In genomic region chr6:166599158-166599557, GRCh38 we compare ENCODE assay signal across 16 cellular contexts. TPM values are rescaled to one million over a fixed set of nuclear protein-coding genes. Genes with fewer than 3 reads are reported as not detected.
DNase-seq lines count a peak whose midpoint lies in the region; ATAC-seq, FAIRE-seq and TF ChIP-seq lines count a peak whose summit lies in the region.
"Had no signal": no experiment of that assay in that cellular context is flagged by ENCODE, and none has a peak within 500 bp of the region (broad histone marks: within the 10 kb centered on the region; RNA-seq: fewer than 3 reads in every experiment).

No MANE protein-coding gene starts in this region.

- H3K9me1 ChIP-seq in keratinocyte (ENCODE audit: control insufficient read depth, extremely low read depth, insufficient read depth, low read length), result no peaks in the 10 kb centered on the region

- no peak overlapping the region for H2AFZ ChIP-seq in keratinocyte (ENCODE audit: control insufficient read depth, low read length)

- TF ChIP-seq CTCF in HFFc6 (IDR thresholded peaks at IDR 0.05) (no peak), ascending aorta (IDR thresholded peaks at IDR 0.05) (no peak), keratinocyte (optimal IDR thresholded peaks at IDR 0.05 in 1 of 3, IDR thresholded peaks at IDR 0.05 in 1 of 3, conservative IDR thresholded peaks at IDR 0.05 in 1 of 3; ENCODE audit: extremely low read depth in 1 of 3, insufficient read depth in 2 of 3, low read length in 3 of 3) (no peak), stomach (IDR thresholded peaks at IDR 0.05) (no peak), GM13976 (IDR thresholded peaks at IDR 0.05; ENCODE audit: borderline replicate concordance, control extremely low read depth, extremely low read depth, insufficient read depth, missing control alignments) (no peak)

- H3K9me3 Mint-ChIP-seq in HFFc6, result peaks cover 13% of the 10 kb centered on the region
- H3K9me3 Mint-ChIP-seq: activated naive CD4-positive, alpha-beta T cell treated with anti-CD3 and anti-CD28 coated beads for 36 hours; H9 had no signal

- no peaks in the 10 kb centered on the region for H3K27me3 Mint-ChIP-seq in HFFc6 (ENCODE audit: insufficient read depth)

- intact Hi-C loops in ascending aorta (cut with DNase I) (loop anchor here (2.0 kb wide), 3 partner anchors 24 to 42 kb away; partner anchors contain the start of gene RPS6KA2), stomach (cut with DNase I; ENCODE audit: low total_unique reads) (no loop called here), left colon (cut with DNase I, micrococcal nuclease) (no loop called here)

- dilution Hi-C loops in keratinocyte (cut with MboI; ENCODE audit: extremely low pct_ligation_motif_present, low sequenced_read_pairs), result no loop called here

- H3K4me3 ChIP-seq in ascending aorta, result no peak overlapping the region
- no peak overlapping the region for H3K4me3 ChIP-seq in keratinocyte (ENCODE audit: control insufficient read depth in 2 of 3, extremely low read depth in 1 of 3, insufficient read depth in 2 of 3, low read depth in 1 of 3, low read length in 3 of 3)
- H3K4me3 ChIP-seq in stomach, result no peak overlapping the region

- FAIRE-seq in keratinocyte (lab: Jason Lieb, UNC), result peak; percentile 5
- FAIRE-seq: GM12892, GM19239 had no signal

- ATAC-seq in left colon, result no peak
- ATAC-seq in HG02981 (IDR thresholded peaks at IDR 0.05; ENCODE audit: unreplicated experiment), result no peak
- no peak for ATAC-seq in GM21367 (IDR thresholded peaks at IDR 0.05; ENCODE audit: unreplicated experiment)

- in situ Hi-C loops in GM13976 (cut with MboI; ENCODE audit: low sequenced_read_pairs, unreplicated experiment), result no loop called here

- H3K36me3 Mint-ChIP-seq in HFFc6 (ENCODE audit: low read depth), result peaks cover 26% of the 10 kb centered on the region

- TF ChIP-seq POLR2A in stomach (IDR thresholded peaks at IDR 0.05), result no peak

- DNase-seq in HFFc6 (no peak), ascending aorta (ENCODE audit: low spot score in 2 of 2) (no peak), keratinocyte (ENCODE audit: low read depth, low spot score) (no peak), stomach (no peak), left colon (no peak), GM13976 (ENCODE audit: low spot score) (no peak)
- DNase-seq: activated naive CD4-positive, alpha-beta T cell treated with anti-CD3 and anti-CD28 coated beads for 36 hours; H9; naive B cell; NCI-H1092; NCI-H510A; SHP77 had no signal

- H3K79me2 ChIP-seq in keratinocyte (ENCODE audit: control insufficient read depth, insufficient read depth, low read length), result peaks cover 2% of the 10 kb centered on the region

- H3K36me3 ChIP-seq in ascending aorta, result no peaks in the 10 kb centered on the region
- H3K36me3 ChIP-seq in keratinocyte (ENCODE audit: control insufficient read depth in 2 of 2, extremely low read depth in 1 of 2, insufficient read depth in 2 of 2, low read length in 2 of 2), result peaks cover 0 to 3% of the 10 kb centered on the region in 2 experiments
- H3K36me3 ChIP-seq in stomach, result no peaks in the 10 kb centered on the region

- WGBS in stomach, 5 donors, result 53 to 82% (median 77%) methylated on average over 3 of the region's 3 CpGs

- H3K9ac ChIP-seq in keratinocyte (ENCODE audit: control insufficient read depth, extremely low read depth, insufficient read depth, low read length), result no peak overlapping the region

- peak overlapping the region; percentile 98 for H3K27ac Mint-ChIP-seq in HFFc6
- H3K27ac Mint-ChIP-seq: activated naive CD4-positive, alpha-beta T cell treated with anti-CD3 and anti-CD28 coated beads for 36 hours; H9; naive B cell had no signal

- H4K20me1 ChIP-seq in keratinocyte (ENCODE audit: control insufficient read depth, extremely low read depth, insufficient read depth, low read length), result peaks cover 4% of the 10 kb centered on the region

- TF ChIP-seq EP300 in stomach (IDR thresholded peaks at IDR 0.05), result no peak

- peaks cover 72% of the 10 kb centered on the region for H3K4me1 Mint-ChIP-seq in HFFc6 (ENCODE audit: low read depth)

- H3K4me2 ChIP-seq in keratinocyte (ENCODE audit: control insufficient read depth, extremely low read depth, insufficient read depth, low read depth, low read length), result no peak overlapping the region

- no peak overlapping the region for H3K4me3 Mint-ChIP-seq in HFFc6
- H3K4me3 Mint-ChIP-seq: activated naive CD4-positive, alpha-beta T cell treated with anti-CD3 and anti-CD28 coated beads for 36 hours; H9; naive B cell had no signal

- H3K9me3 ChIP-seq in ascending aorta (no peaks in the 10 kb centered on the region), keratinocyte (ENCODE audit: control insufficient read depth, low read depth, low read length) (no peaks in the 10 kb centered on the region), stomach (no peaks in the 10 kb centered on the region)

- peak overlapping the region; percentile 45 to 83 for H3K27ac ChIP-seq in ascending aorta
- H3K27ac ChIP-seq in keratinocyte (ENCODE audit: control insufficient read depth, insufficient read depth, low read length), result no peak overlapping the region
- H3K27ac ChIP-seq in stomach, result peak overlapping the region; percentile 27 to 80 (median 76)

- H3K4me1 ChIP-seq in ascending aorta (peaks cover 0 to 10% of the 10 kb centered on the region in 2 donors), keratinocyte (ENCODE audit: control insufficient read depth, extremely low read depth, insufficient read depth, low read length) (no peaks in the 10 kb centered on the region), stomach (peaks cover 13 to 46% (median 25%) of the 10 kb centered on the region in 4 donors)

- H3K27me3 ChIP-seq in ascending aorta (no peaks in the 10 kb centered on the region), keratinocyte (ENCODE audit: control insufficient read depth, extremely low read depth, insufficient read depth, low read length) (peaks cover 3% of the 10 kb centered on the region), stomach (no peaks in the 10 kb centered on the region)

RNA-seq across cellular contexts. Expression of gene RAMACL, which starts 12.7 kb away (rescaled TPM):
- 1 to 10 TPM; 2.0 to 3.6 (median 2.8) TPM for total RNA-seq in HFFc6 (2021; fragmentation: NEBNext Ultra II Directional; extraction: Animal tissue kit (Norgen Biotek cat#: 25700))
- total RNA-seq in ascending aorta (not detected), stomach (1 to 10 TPM in 3 of 5 donors, not detected in 2; 3.5 to 9.0 (median 5.5) TPM), left colon (1 to 10 TPM in 1 of 2 donors, under 1 TPM in 1; 0.81 to 1.1 TPM)
- polyA plus RNA-seq in keratinocyte (4.0 to 7.7 TPM (median 5.3 TPM) in 3 replicates), stomach (under 1 TPM in 2 of 3 donors, not detected in 1; 0.25 to 0.46 TPM)
- polyA plus RNA-seq in keratinocyte (2011; ENCODE audit: low read depth), result 4.1 TPM
- 5.2 and 5.7 TPM in 2 replicates for polyA plus RNA-seq in keratinocyte (2011; cell fraction: cytosol; rRNA removed)
- polyA plus RNA-seq in keratinocyte (2011; cell fraction: nucleus; rRNA removed), result 4.1 and 5.0 TPM in 2 replicates
- polyA plus RNA-seq in keratinocyte (2012; ENCODE audit: low replicate concordance), result 3.9 and 6.1 TPM in 2 replicates
- 2.7 to 3.8 TPM in 2 of 3 replicates, not detected in the other for polyA minus RNA-seq in keratinocyte
- polyA minus RNA-seq in keratinocyte (2011; cell fraction: cytosol; rRNA and poly(A)+ RNA removed), result 2.9 TPM
- polyA minus RNA-seq in keratinocyte (2011; cell fraction: nucleus; rRNA and poly(A)+ RNA removed), result 0.42 and 3.4 TPM in 2 replicates

RNA-seq across cellular contexts. Expression of gene RPS6KA2, which starts 27.9 kb away (rescaled TPM):
- 10 to 100 TPM; 10.1 to 13.9 (median 11.9) TPM for total RNA-seq in HFFc6 (2021; fragmentation: NEBNext Ultra II Directional; extraction: Animal tissue kit (Norgen Biotek cat#: 25700))
- total RNA-seq in ascending aorta (196 TPM), stomach (100 to 1,000 TPM in 1 of 5 donors, 10 to 100 TPM in 4; 35.1 to 150 (median 85.2) TPM), left colon (10 to 100 TPM; 11.5 to 13.3 TPM)
- polyA plus RNA-seq in keratinocyte (8.2 to 10.4 TPM (median 9.2 TPM) in 3 replicates), stomach (10 to 100 TPM; 10.9 to 60.2 (median 58.0) TPM)
- polyA plus RNA-seq in keratinocyte (2011; ENCODE audit: low read depth), result 6.0 TPM
- polyA plus RNA-seq in keratinocyte (2011; cell fraction: cytosol; rRNA removed), result 10.2 and 15.1 TPM in 2 replicates
- polyA plus RNA-seq in keratinocyte (2011; cell fraction: nucleus; rRNA removed), result 9.6 and 11.9 TPM in 2 replicates
- polyA plus RNA-seq in keratinocyte (2012; ENCODE audit: low replicate concordance), result 8.3 and 11.2 TPM in 2 replicates
- polyA minus RNA-seq in keratinocyte, result 17.2 to 47.4 TPM (median 18.7 TPM) in 3 replicates
- 17.3 TPM for polyA minus RNA-seq in keratinocyte (2011; cell fraction: cytosol; rRNA and poly(A)+ RNA removed)
- polyA minus RNA-seq in keratinocyte (2011; cell fraction: nucleus; rRNA and poly(A)+ RNA removed), result 7.9 and 13.3 TPM in 2 replicates
